Comparison of ENCODE assay signal across 19 cellular contexts in genomic region chr2:86143307-86143706, GRCh38. TPM values are rescaled to one million over a fixed set of nuclear protein-coding genes. Genes with fewer than 3 reads are reported as not detected.
DNase-seq lines count a peak whose midpoint lies in the region; ATAC-seq and TF ChIP-seq lines count a peak whose summit lies in the region.
"Had no signal": no experiment of that assay in that cellular context is flagged by ENCODE, and none has a peak within 500 bp of the region (broad histone marks: within the 10 kb centered on the region; RNA-seq: fewer than 3 reads in every experiment).

No MANE protein-coding gene starts in this region.

- H2BK120ac ChIP-seq in H9 (ENCODE audit: low read depth, low read length, poor library complexity, severe bottlenecking) = no peak overlapping the region

- H3K79me2 ChIP-seq in H9 (ENCODE audit: insufficient read depth, low read length) = no peaks in the 10 kb centered on the region
- H3K79me2 ChIP-seq: parathyroid adenoma had no signal

- TF ChIP-seq EP300 in suprapubic skin (IDR thresholded peaks at IDR 0.05) = no peak

- H3K4ac ChIP-seq in H9 (ENCODE audit: low read depth, low read length) = no peak overlapping the region

- peaks cover 3 to 4% of the 10 kb centered on the region in 2 experiments; a peak in 1 of 4 replicates for H3K4me1 Mint-ChIP-seq in H9
- peaks cover 14% of the 10 kb centered on the region for H3K4me1 Mint-ChIP-seq in activated naive CD8-positive, alpha-beta T cell treated with anti-CD3 and anti-CD28 coated beads, Interleukin-2, amount 50 U/mL, for 24 hours

- H3K36me3 Mint-ChIP-seq in H9 (ENCODE audit: insufficient read depth in 1 of 3, low read depth in 3 of 3) = peaks cover 26 to 90% (median 49%) of the 10 kb centered on the region in 3 experiments; a peak in 6 of 7 replicates
- peaks cover 64% of the 10 kb centered on the region for H3K36me3 Mint-ChIP-seq in activated naive CD8-positive, alpha-beta T cell treated with anti-CD3 and anti-CD28 coated beads, Interleukin-2, amount 50 U/mL, for 24 hours (ENCODE audit: low read depth)

- H2BK5ac ChIP-seq in H9 (ENCODE audit: insufficient read length, low read length) = no peak overlapping the region

- H3K79me1 ChIP-seq in H9 (ENCODE audit: insufficient read depth, low read depth, low read length, poor library complexity, severe bottlenecking) = no peaks in the 10 kb centered on the region

- no peak overlapping the region for H3K4me3 Mint-ChIP-seq in H9
- no peak overlapping the region for H3K4me3 Mint-ChIP-seq in activated naive CD8-positive, alpha-beta T cell treated with anti-CD3 and anti-CD28 coated beads, Interleukin-2, amount 50 U/mL, for 24 hours
- H3K4me3 Mint-ChIP-seq: CD8-positive, alpha-beta T cell; naive thymus-derived CD4-positive, alpha-beta T cell had no signal

- no peaks in the 10 kb centered on the region for H3K23me2 ChIP-seq in H9 (ENCODE audit: insufficient read length, low read depth, low read length, poor library complexity, severe bottlenecking)

- 0 out of 7 replicates have a peak overlapping the region, but pooled peaks of 2 of the 3 experiments have one; percentile 14 to 63 for H3K27ac Mint-ChIP-seq in H9
- H3K27ac Mint-ChIP-seq in activated naive CD8-positive, alpha-beta T cell treated with anti-CD3 and anti-CD28 coated beads, Interleukin-2, amount 50 U/mL, for 24 hours = peak overlapping the region; percentile 59
- H3K27ac Mint-ChIP-seq: CD8-positive, alpha-beta T cell had no signal

- no peaks in the 10 kb centered on the region for H3K9me3 Mint-ChIP-seq in H9
- H3K9me3 Mint-ChIP-seq in activated naive CD8-positive, alpha-beta T cell treated with anti-CD3 and anti-CD28 coated beads, Interleukin-2, amount 50 U/mL, for 24 hours = no peaks in the 10 kb centered on the region
- H3K9me3 Mint-ChIP-seq: CD8-positive, alpha-beta T cell; naive thymus-derived CD4-positive, alpha-beta T cell had no signal

- no peak overlapping the region for H2BK20ac ChIP-seq in H9 (ENCODE audit: low read depth, low read length, poor library complexity, severe bottlenecking)

- no peak overlapping the region for H4K8ac ChIP-seq in H9 (replicated peaks; ENCODE audit: insufficient read length, low read depth, low read length)

- no peak overlapping the region for H3T11ph ChIP-seq in H9 (ENCODE audit: low read length)

- peaks cover 93% of the 10 kb centered on the region for H3K36me3 ChIP-seq in suprapubic skin

- H3K23ac ChIP-seq in H9 (ENCODE audit: insufficient read length, low read depth, low read length) = no peak overlapping the region

- TF ChIP-seq CTCF in AG10803 (conservative IDR thresholded peaks at IDR 0.05; ENCODE audit: low read length) (no peak), H9 (conservative IDR thresholded peaks at IDR 0.05) (no peak), foreskin fibroblast (IDR thresholded peaks at IDR 0.05; ENCODE audit: low read depth, low read length) (no peak), suprapubic skin (IDR thresholded peaks at IDR 0.05) (no peak)

- DNase-seq in AG10803 (ENCODE audit: low read depth) (peak; percentile 33), H9 (no peak), foreskin fibroblast (peak; percentile 24 to 54), retina (no peak), foreskin melanocyte (no peak), suprapubic skin (ENCODE audit: low spot score in 2 of 2) (no peak)
- DNase-seq in activated naive CD8-positive, alpha-beta T cell treated with anti-CD3 and anti-CD28 coated beads, Interleukin-2, amount 50 U/mL, for 24 hours = no peak
- DNase-seq: CD8-positive, alpha-beta T cell; dermis blood vessel endothelial cell; naive thymus-derived CD4-positive, alpha-beta T cell; NCI-H1092 treated with DMSO at 0.1 percent for 48 hours; NCI-H2081 treated with DMSO at 0.1 percent for 48 hours; NCI-H446 treated with DMSO at 0.1 percent for 48 hours; NK-92 treated with Interleukin-12 subunit alpha and Interleukin-12 subunit beta, amount 100 ng/mL, for 24 hours; stimulated activated naive CD4-positive, alpha-beta T cell had no signal

- H3K4me3 ChIP-seq in AG10803 (ENCODE audit: low read length) = no peak overlapping the region
- no peak overlapping the region for H3K4me3 ChIP-seq in foreskin fibroblast (ENCODE audit: low read depth in 1 of 2, low read length in 2 of 2)
- H3K4me3 ChIP-seq in suprapubic skin = no peak overlapping the region
- H3K4me3 ChIP-seq: GM12878 had no signal

- no peak overlapping the region for H3K9ac ChIP-seq in H9 (ENCODE audit: extremely low read depth, insufficient read length, low read length)
- H3K9ac ChIP-seq: KMS-11, parathyroid adenoma had no signal

- H4K5ac ChIP-seq in H9 (ENCODE audit: insufficient read length, low read depth, low read length) = no peak overlapping the region

- no peak for TF ChIP-seq POLR2A in suprapubic skin (IDR thresholded peaks at IDR 0.05)

- H3K27me3 ChIP-seq in H9 (ENCODE audit: insufficient read depth, low read length) = no peaks in the 10 kb centered on the region
- H3K27me3 ChIP-seq in suprapubic skin = no peaks in the 10 kb centered on the region

- H3K27ac ChIP-seq in H9 (ENCODE audit: insufficient read length, low read depth, low read length) (no peak overlapping the region), suprapubic skin (no peak overlapping the region)
- H3K27ac ChIP-seq: epithelial cell of prostate, KMS-11, parathyroid adenoma had no signal

- H2BK15ac ChIP-seq in H9 (ENCODE audit: low read depth, low read length) = no peak overlapping the region

- H3K4me2 ChIP-seq in H9 (ENCODE audit: insufficient read depth, insufficient read length, low read length) = no peak overlapping the region
- H3K4me2 ChIP-seq: KMS-11 had no signal

- no peaks in the 10 kb centered on the region for H3K9me3 ChIP-seq in H9 (ENCODE audit: control insufficient read depth, low read depth, low read length)
- H3K9me3 ChIP-seq in suprapubic skin = no peaks in the 10 kb centered on the region

- no peaks in the 10 kb centered on the region; the same call in 1 of the 2 replicates for H3K27me3 Mint-ChIP-seq in H9 (ENCODE audit: low read depth)
- H3K27me3 Mint-ChIP-seq in activated naive CD8-positive, alpha-beta T cell treated with anti-CD3 and anti-CD28 coated beads, Interleukin-2, amount 50 U/mL, for 24 hours = no peaks in the 10 kb centered on the region
- H3K27me3 Mint-ChIP-seq: naive thymus-derived CD4-positive, alpha-beta T cell had no signal

- no CpG with 5 or more reads among the region's 6 CpGs for whole genome bisulfite sequencing in H9 (ENCODE audit: extremely low coverage, insufficient read length, low lambda C conversion rate)
- WGBS in suprapubic skin = 84% methylated on average over 6 of the region's 6 CpGs

- no peak overlapping the region for H3K18ac ChIP-seq in H9 (ENCODE audit: insufficient read length, low read depth, low read length)

- H3K4me1 ChIP-seq in H9 (ENCODE audit: insufficient read depth, low read length) (no peaks in the 10 kb centered on the region), suprapubic skin (no peaks in the 10 kb centered on the region)
- H3K4me1 ChIP-seq: parathyroid adenoma had no signal

- no peaks in the 10 kb centered on the region for H4K20me1 ChIP-seq in H9 (ENCODE audit: control insufficient read depth, insufficient read depth, insufficient read length)

- no peak for ATAC-seq in activated naive CD8-positive, alpha-beta T cell treated with anti-CD3 and anti-CD28 coated beads, Interleukin-2, amount 50 U/mL, for 24 hours
- ATAC-seq: CD8-positive, alpha-beta T cell; GM12878; naive thymus-derived CD4-positive, alpha-beta T cell had no signal

- no peak overlapping the region for H3K14ac ChIP-seq in H9 (ENCODE audit: insufficient read depth, low read length)

- H2BK12ac ChIP-seq in H9 (ENCODE audit: insufficient read length, low read depth, low read length) = no peak overlapping the region

- no peak overlapping the region for H2AK5ac ChIP-seq in H9 (ENCODE audit: insufficient read length, low read length)

- H3K56ac ChIP-seq in H9 (ENCODE audit: insufficient read length, low read depth, low read length) = no peak overlapping the region

- H2AFZ ChIP-seq in H9 (ENCODE audit: low read length) = no peak overlapping the region
- H2AFZ ChIP-seq: parathyroid adenoma had no signal

- no peak overlapping the region for H4K91ac ChIP-seq in H9 (ENCODE audit: insufficient read length, low read depth, low read length)

RNA-seq across cellular contexts. Expression of gene PTCD3, which starts 37.3 kb away (rescaled TPM):
- total RNA-seq in H9 (2021) (161 and 180 TPM in 2 replicates), suprapubic skin (100 to 1,000 TPM in 2 of 4 donors, 10 to 100 TPM in 2; 42.9 to 240 (median 108) TPM)

RNA-seq across cellular contexts. Expression of gene POLR1A, which starts 37.6 kb away (rescaled TPM):
- 54.6 and 62.7 TPM in 2 replicates for total RNA-seq in H9 (2021)
- 10 to 100 TPM; 20.2 to 24.3 (median 21.2) TPM for total RNA-seq in suprapubic skin

RNA-seq across cellular contexts. Expression of gene IMMT, which starts 52.0 kb away (rescaled TPM):
- total RNA-seq in H9 (2021) (112 and 116 TPM in 2 replicates), suprapubic skin (10 to 100 TPM; 39.5 to 73.2 (median 46.7) TPM)

RNA-seq across cellular contexts. Expression of gene MRPL35, which starts 56.0 kb away (rescaled TPM):
- 43.5 and 47.5 TPM in 2 replicates for total RNA-seq in H9 (2021)
- 10 to 100 TPM; 10.7 to 28.1 (median 24.2) TPM for total RNA-seq in suprapubic skin

Comparison
In these comparisons a context has a peak if more than half of its experiments do, and no peak if none do; other contexts are left out.
1. DNase-seq: peak in AG10803 (single experiment) and foreskin fibroblast (2 of 2); none in H9 (single experiment), activated naive CD8-positive, alpha-beta T cell treated with anti-CD3 and anti-CD28 coated beads, Interleukin-2, amount 50 U/mL, for 24 hours (single experiment), retina (single experiment), foreskin melanocyte (single experiment) and suprapubic skin (0 of 2).